ENCODE assay signal across 27 cellular contexts in the genomic region with DNA sequence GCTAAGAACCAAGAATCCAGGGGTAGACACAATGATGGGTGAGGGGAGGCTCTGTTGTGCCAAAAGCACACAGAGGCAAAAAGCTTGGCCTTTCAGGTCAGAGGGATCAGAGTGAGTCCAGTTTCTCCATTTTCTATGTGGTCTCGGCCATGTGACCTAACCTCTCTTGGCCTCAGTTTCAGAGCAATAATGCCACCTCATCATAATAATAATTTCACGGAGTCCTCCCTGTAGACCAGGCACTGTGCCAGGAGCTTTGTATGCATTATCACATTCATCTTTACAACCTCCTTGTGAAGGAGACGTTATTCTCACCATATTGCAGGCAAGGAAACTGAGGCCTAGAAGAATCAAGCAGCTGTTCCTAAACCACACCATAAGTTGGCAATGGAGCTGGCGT.
"Had no signal": no experiment of that assay in that cellular context is flagged by ENCODE, and none has a peak within 500 bp of the region (broad histone marks: within the 10 kb centered on the region; RNA-seq: fewer than 3 reads in every experiment).

No MANE protein-coding gene starts in this region.

- H3K9me3 ChIP-seq: left lung, lower lobe of right lung, ovary, sigmoid colon, stomach, testis, thyroid gland, transverse colon, upper lobe of left lung, vagina had no signal

- H3K9me3 Mint-ChIP-seq: immature natural killer cell; naive thymus-derived CD4-positive, alpha-beta T cell; natural killer cell treated with Interleukin-12 subunit alpha and Interleukin-12 subunit beta and Interleukin-15 and Interleukin-18, amount 100 ng/mL, for 72 hours; stimulated activated naive B cell treated with anti-CD40 and anti-IgM and Interleukin-4, amounts not matched to agents 10 μg/mL and 1 μg/mL and 100 μg/mL, for 72 hours had no signal

- H3K36me3 Mint-ChIP-seq: immature natural killer cell; naive thymus-derived CD4-positive, alpha-beta T cell; natural killer cell treated with Interleukin-12 subunit alpha and Interleukin-12 subunit beta and Interleukin-15 and Interleukin-18, amount 100 ng/mL, for 72 hours; stimulated activated naive B cell treated with anti-CD40 and anti-IgM and Interleukin-4, amounts not matched to agents 10 μg/mL and 1 μg/mL and 100 μg/mL, for 72 hours had no signal

- H3K4me3 ChIP-seq: left lung, lower lobe of right lung, ovary, sigmoid colon, stomach, testis, thyroid gland, transverse colon, upper lobe of left lung, vagina had no signal

- H3K27me3 ChIP-seq: ovary, sigmoid colon, testis, thyroid gland, upper lobe of left lung, vagina had no signal

- H3K4me1 ChIP-seq: left lung, sigmoid colon, transverse colon, vagina had no signal

- FAIRE-seq: islet of Langerhans, kidney, small intestine had no signal

- DNase-seq: hypothalamus; immature natural killer cell; kidney; left colon; left lung; lower lobe of right lung; mammary epithelial cell; mesenchymal stem cell; naive thymus-derived CD4-positive, alpha-beta T cell; ovary; right cardiac atrium; sigmoid colon; small intestine; stimulated activated CD4-positive, alpha-beta T cell treated with anti-CD3 and anti-CD28 coated beads, Interleukin-1b, Interleukin-23, amount 100 ng/mL, for 48 hours; stimulated activated CD4-positive, alpha-beta T cell treated with anti-CD3 and anti-CD28 coated beads, Interleukin-2, amount 100 ng/mL, for 48 hours; stimulated activated CD4-positive, alpha-beta T cell treated with anti-CD3 and anti-CD28 coated beads, Interleukin-4, amount 100 ng/mL, for 4 hours; stimulated activated naive B cell treated with anti-CD40 and anti-IgM and Interleukin-4, amounts not matched to agents 10 μg/mL and 1 μg/mL and 100 μg/mL, for 72 hours; stimulated activated naive CD8-positive, alpha-beta T cell treated with anti-CD3 and anti-CD28 coated beads, Interleukin-15, Interleukin-2, amounts not matched to agents 100 U/mL and 50 U/mL, for 24 hours; stomach; testis; thyroid gland; transverse colon; upper lobe of left lung had no signal

- ATAC-seq: left colon; left lung; lower lobe of right lung; naive thymus-derived CD4-positive, alpha-beta T cell; natural killer cell treated with Interleukin-12 subunit alpha and Interleukin-12 subunit beta and Interleukin-15 and Interleukin-18, amount 100 ng/mL, for 72 hours; right cardiac atrium; stimulated activated naive B cell treated with anti-CD40 and anti-IgM and Interleukin-4, amounts not matched to agents 10 μg/mL and 1 μg/mL and 100 μg/mL, for 72 hours; stimulated activated naive CD8-positive, alpha-beta T cell treated with anti-CD3 and anti-CD28 coated beads, Interleukin-15, Interleukin-2, amounts not matched to agents 100 U/mL and 50 U/mL, for 24 hours had no signal

- H3K36me3 ChIP-seq: left lung, lower lobe of right lung, ovary, sigmoid colon, stomach, thyroid gland, transverse colon, upper lobe of left lung, vagina had no signal

- H3K27ac Mint-ChIP-seq: immature natural killer cell; naive thymus-derived CD4-positive, alpha-beta T cell; natural killer cell treated with Interleukin-12 subunit alpha and Interleukin-12 subunit beta and Interleukin-15 and Interleukin-18, amount 100 ng/mL, for 72 hours; progenitor cell of endocrine pancreas; stimulated activated naive B cell treated with anti-CD40 and anti-IgM and Interleukin-4, amounts not matched to agents 10 μg/mL and 1 μg/mL and 100 μg/mL, for 72 hours had no signal

- H3K4me3 Mint-ChIP-seq: immature natural killer cell; naive thymus-derived CD4-positive, alpha-beta T cell; natural killer cell treated with Interleukin-12 subunit alpha and Interleukin-12 subunit beta and Interleukin-15 and Interleukin-18, amount 100 ng/mL, for 72 hours; stimulated activated naive B cell treated with anti-CD40 and anti-IgM and Interleukin-4, amounts not matched to agents 10 μg/mL and 1 μg/mL and 100 μg/mL, for 72 hours had no signal

- H3K27ac ChIP-seq: left lung, lower lobe of right lung, ovary, sigmoid colon, stomach, testis, thyroid gland, transverse colon, upper lobe of left lung, vagina had no signal
